ENCODE assay signal across 29 cellular contexts in the genomic region with DNA sequence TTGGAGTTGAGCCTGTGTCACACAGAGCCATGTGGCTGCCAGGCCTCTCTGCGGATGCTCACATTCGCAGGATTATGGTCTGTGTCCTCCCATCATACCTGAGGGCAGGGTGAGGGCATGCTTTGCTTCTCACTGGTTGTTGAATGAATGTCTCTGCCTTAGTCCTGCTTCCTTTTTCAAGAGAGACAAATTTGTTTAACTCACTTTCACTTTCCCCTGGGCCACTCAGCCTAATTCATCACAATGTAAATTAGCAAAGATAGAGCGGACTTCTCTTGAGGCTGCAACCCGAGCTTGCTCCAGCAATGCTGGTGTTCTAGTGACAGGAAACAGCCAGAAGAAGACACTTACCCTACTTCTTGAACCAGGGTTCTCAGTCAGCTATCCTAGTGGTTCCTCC. TPM values are rescaled to one million over a fixed set of nuclear protein-coding genes. Genes with fewer than 3 reads are reported as not detected.
DNase-seq lines count a peak whose midpoint lies in the region; ATAC-seq and TF ChIP-seq lines count a peak whose summit lies in the region.
"Had no signal": no experiment of that assay in that cellular context is flagged by ENCODE, and none has a peak within 500 bp of the region (broad histone marks: within the 10 kb centered on the region; RNA-seq: fewer than 3 reads in every experiment).

No MANE protein-coding gene starts in this region.

- ATAC-seq in GM18909 (IDR thresholded peaks at IDR 0.05; ENCODE audit: poor library complexity, unreplicated experiment) (peak; percentile 68), HG02870 (IDR thresholded peaks at IDR 0.05; ENCODE audit: unreplicated experiment) (peak; percentile 83), T-cell (replicated peaks in 1 of 4) (no peak)

- H3K36me3 Mint-ChIP-seq in nephron progenitor cell (ENCODE audit: low read depth) (no peaks in the 10 kb centered on the region), T-cell (no peaks in the 10 kb centered on the region)
- H3K36me3 Mint-ChIP-seq: activated naive CD8-positive, alpha-beta T cell treated with anti-CD3 and anti-CD28 coated beads for 36 hours; CD14-positive monocyte; naive B cell had no signal

- peaks cover 33% of the 10 kb centered on the region for H3K27me3 Mint-ChIP-seq in nephron progenitor cell (ENCODE audit: low read depth, poor library complexity)
- peaks cover 10 to 19% of the 10 kb centered on the region in 2 donors for H3K27me3 Mint-ChIP-seq in T-cell

- H3K4me3 Mint-ChIP-seq in nephron progenitor cell (no peak overlapping the region), T-cell (no peak overlapping the region)
- H3K4me3 Mint-ChIP-seq: activated naive CD8-positive, alpha-beta T cell treated with anti-CD3 and anti-CD28 coated beads for 36 hours; activated T-helper 1 cell treated with anti-CD3 and anti-CD28 coated beads, Interleukin-12 subunit alpha, Interleukin-12 subunit beta, Interleukin-2, Interleukin-4 antibody, amounts not matched to agents 30 ng/mL and 10 ng/mL and 1 ng/mL, durations not matched to agents 14 hours and 24 hours and 36 hours; CD14-positive monocyte; IgD-negative memory B cell; naive B cell had no signal

- H3K4me1 Mint-ChIP-seq in nephron progenitor cell (no peaks in the 10 kb centered on the region), T-cell (no peaks in the 10 kb centered on the region)
- H3K4me1 Mint-ChIP-seq: activated naive CD8-positive, alpha-beta T cell treated with anti-CD3 and anti-CD28 coated beads for 36 hours; CD14-positive monocyte; IgD-negative memory B cell; naive B cell had no signal

- DNase-seq in GM10248 (ENCODE audit: extremely low spot score) (peak; percentile 10), OCI-M1 (lab: John Stamatoyannopoulos, UW) (peak; percentile 48), foreskin melanocyte (no peak), nephron progenitor cell (no peak), T-cell (no peak)
- DNase-seq in activated effector memory CD4-positive, alpha-beta T cell treated with anti-CD3 and anti-CD28 coated beads, Interleukin-2, amount 50 U/mL, for 16 hours = no peak
- DNase-seq: activated CD4-positive, alpha-beta T cell treated with anti-CD3 and anti-CD28 coated beads for 48 hours; activated naive CD8-positive, alpha-beta T cell treated with anti-CD3 and anti-CD28 coated beads for 36 hours; dorsolateral prefrontal cortex; mesenchymal stem cell; naive B cell; NCI-H1417 treated with DMSO at 0.1 percent for 48 hours; NCI-H2171; NCI-H69; Right ventricle myocardium superior; spleen; stimulated activated CD4-positive, alpha-beta T cell treated with anti-CD3 and anti-CD28 coated beads, Interleukin-4, amount 100 ng/mL, for 1 hour; stimulated activated naive CD4-positive, alpha-beta T cell had no signal

- CTCF ChIA-PET in GM10248 (lab: Yijun Ruan, JAX) = interaction anchor here (1.1 to 2.6 kb wide), 3 partner anchors 8 to 11 kb away, joined by 3 to 9 read pairs (median 3); no protein-coding TSS in a partner anchor
- CTCF ChIA-PET in T-cell (lab: Charles Lee) = no interaction called here

- H3K9me3 Mint-ChIP-seq in nephron progenitor cell (peaks cover 19% of the 10 kb centered on the region), T-cell (peaks cover 0 to 8% (median 0%) of the 10 kb centered on the region in 3 donors)
- H3K9me3 Mint-ChIP-seq: activated T-helper 1 cell treated with anti-CD3 and anti-CD28 coated beads, Interleukin-12 subunit alpha, Interleukin-12 subunit beta, Interleukin-2, Interleukin-4 antibody, amounts not matched to agents 30 ng/mL and 10 ng/mL and 1 ng/mL, durations not matched to agents 14 hours and 24 hours and 36 hours had no signal

- no peak overlapping the region for H3K27ac Mint-ChIP-seq in nephron progenitor cell
- H3K27ac Mint-ChIP-seq in T-cell = no peak overlapping the region
- H3K27ac Mint-ChIP-seq: activated naive CD8-positive, alpha-beta T cell treated with anti-CD3 and anti-CD28 coated beads for 36 hours; activated T-helper 1 cell treated with anti-CD3 and anti-CD28 coated beads, Interleukin-12 subunit alpha, Interleukin-12 subunit beta, Interleukin-2, Interleukin-4 antibody, amounts not matched to agents 30 ng/mL and 10 ng/mL and 1 ng/mL, durations not matched to agents 14 hours and 24 hours and 36 hours; CD14-positive monocyte; IgD-negative memory B cell had no signal

- TF ChIP-seq CTCF in GM10248 (IDR thresholded peaks at IDR 0.05; ENCODE audit: control extremely low read depth, extremely low read depth, low read depth, missing control alignments) (no peak), nephron progenitor cell (IDR thresholded peaks at IDR 0.05) (no peak)

- POLR2A ChIA-PET in GM10248 (lab: Yijun Ruan, JAX) (no interaction called here), T-cell (lab: Charles Lee) (no interaction called here)

RNA-seq across cellular contexts. Expression of a gene that starts 35.5 kb away (rescaled TPM):
- under 1 TPM in 2 of 5 donors, not detected in 3; 0.16 to 0.23 TPM for total RNA-seq in T-cell
- total RNA-seq: activated naive CD8-positive, alpha-beta T cell treated with anti-CD3 and anti-CD28 coated beads for 36 hours; activated T-helper 1 cell treated with anti-CD3 and anti-CD28 coated beads, Interleukin-12 subunit alpha, Interleukin-12 subunit beta, Interleukin-2, Interleukin-4 antibody, amounts not matched to agents 30 ng/mL and 10 ng/mL and 1 ng/mL, durations not matched to agents 14 hours and 24 hours and 36 hours; G401; omental fat pad; renal cortical epithelial cell; Right ventricle myocardium superior; T-helper 1 cell treated with Interleukin-12 subunit alpha and Interleukin-12 subunit beta and Interleukin-4 antibody, amounts not matched to agents 30 ng/mL and 1 ng/mL, for 36 hours had no signal

RNA-seq across cellular contexts. Expression of a gene that starts 43.7 kb away (rescaled TPM):
- total RNA-seq in T-cell = not detected
- total RNA-seq: activated naive CD8-positive, alpha-beta T cell treated with anti-CD3 and anti-CD28 coated beads for 36 hours; activated T-helper 1 cell treated with anti-CD3 and anti-CD28 coated beads, Interleukin-12 subunit alpha, Interleukin-12 subunit beta, Interleukin-2, Interleukin-4 antibody, amounts not matched to agents 30 ng/mL and 10 ng/mL and 1 ng/mL, durations not matched to agents 14 hours and 24 hours and 36 hours; astrocyte; G401; omental fat pad; renal cortical epithelial cell; Right ventricle myocardium superior; spleen; T-helper 1 cell treated with Interleukin-12 subunit alpha and Interleukin-12 subunit beta and Interleukin-4 antibody, amounts not matched to agents 30 ng/mL and 1 ng/mL, for 36 hours; thoracic aorta had no signal

Comparison
In these comparisons a context has a peak if more than half of its experiments do, and no peak if none do; other contexts are left out.
1. DNase-seq: peak in GM10248 (single experiment) and OCI-M1 (single experiment); none in foreskin melanocyte (single experiment), activated effector memory CD4-positive, alpha-beta T cell treated with anti-CD3 and anti-CD28 coated beads, Interleukin-2, amount 50 U/mL, for 16 hours (single experiment), nephron progenitor cell (single experiment) and T-cell (0 of 34).
2. ATAC-seq: peak in GM18909 (single experiment) and HG02870 (single experiment); none in T-cell (0 of 4).